Comparison of ENCODE assay signal across 8 cellular contexts in the genomic region with DNA sequence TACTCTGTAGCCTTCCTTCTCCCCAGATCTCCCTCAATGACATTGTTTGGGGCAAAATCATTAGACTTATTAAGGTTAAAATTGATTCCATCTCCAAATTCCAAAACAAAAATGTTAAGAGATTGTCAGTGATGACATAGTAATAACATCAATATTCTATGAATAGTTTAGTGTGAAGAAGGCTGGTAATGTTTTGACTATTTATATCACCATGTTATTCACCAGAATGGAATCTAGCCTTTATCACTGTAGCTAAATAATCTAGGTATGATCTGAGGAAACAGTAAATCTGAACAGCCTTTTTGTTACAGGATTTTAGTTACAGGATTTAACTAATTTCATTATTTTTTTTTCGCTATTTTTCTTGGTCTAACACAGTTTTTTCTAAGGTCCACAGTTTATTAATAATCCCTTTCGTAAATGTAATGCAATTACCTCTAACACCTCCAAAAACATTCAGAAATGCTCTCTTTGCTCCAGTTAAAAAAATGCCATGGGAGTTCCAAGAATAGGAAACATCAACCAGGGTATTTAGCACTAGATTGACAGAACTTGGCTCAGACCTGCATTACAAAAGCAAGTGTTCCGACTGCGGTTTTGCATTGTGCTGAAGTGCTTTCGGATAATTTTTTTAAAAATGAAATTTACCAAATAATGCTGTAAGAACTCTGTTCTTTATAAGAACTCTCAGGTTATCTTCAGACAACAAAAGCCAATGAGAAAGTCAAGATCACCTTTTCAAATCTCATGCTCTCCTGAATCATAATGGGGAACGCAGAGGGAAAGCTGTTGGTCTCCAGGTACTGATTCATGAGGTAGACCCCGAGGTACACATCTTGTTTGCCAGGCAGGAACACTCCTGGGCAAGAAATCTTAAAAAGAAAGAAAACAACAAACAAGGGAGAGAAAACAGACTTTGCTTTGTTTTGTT. TPM values are rescaled to one million over a fixed set of nuclear protein-coding genes. Genes with fewer than 3 reads are reported as not detected.
DNase-seq lines count a peak whose midpoint lies in the region; ATAC-seq and TF ChIP-seq lines count a peak whose summit lies in the region.

No MANE protein-coding gene starts in this region.

- no peaks in the 10 kb centered on the region for H3K27me3 ChIP-seq in brain microvascular endothelial cell (replicated peaks)

- DNase-seq in GM12864 (ENCODE audit: low read depth) (no peak), brain microvascular endothelial cell (no peak), iPS-NIHi7 (ENCODE audit: extremely low spot score) (no peak), NCI-H526 treated with DMSO at 0.1 percent for 48 hours (lab: John Stamatoyannopoulos, UW) (no peak), sciatic nerve (ENCODE audit: low spot score) (no peak)
- no peak for DNase-seq in Jurkat, Clone E6-1 (ENCODE audit: low read depth, low spot score)

- ATAC-seq in HG03108 (IDR thresholded peaks at IDR 0.05; ENCODE audit: unreplicated experiment) = no peak
- no peak for ATAC-seq in sciatic nerve

- 48 to 50% methylated on average over 3 to 6 of the region's 7 CpGs for WGBS in mesodermal cell (ENCODE audit: insufficient coverage in 2 of 2), 2 experiments

- H3K36me3 ChIP-seq in brain microvascular endothelial cell (replicated peaks) (no peaks in the 10 kb centered on the region), mesodermal cell (ENCODE audit: control insufficient read depth, insufficient read depth, low read length) (no peaks in the 10 kb centered on the region)

- in situ Hi-C loops in brain microvascular endothelial cell (cut with HindIII; ENCODE audit: low pct_ligation_motif_present, low sequenced_read_pairs) = no loop called here

- intact Hi-C loops in sciatic nerve (cut with DNase I) = no loop called here

- TF ChIP-seq CTCF in GM12864 (IDR thresholded peaks at IDR 0.05; ENCODE audit: low read depth, low read length, missing control alignments) (no peak), brain microvascular endothelial cell (IDR thresholded peaks at IDR 0.05; ENCODE audit: low read depth, low read length, missing control alignments) (no peak)

- peak overlapping the region; percentile 19 for H3K27ac ChIP-seq in brain microvascular endothelial cell
- peak overlapping the region; percentile 29 for H3K27ac ChIP-seq in mesodermal cell (ENCODE audit: low read depth, low read length, severe bottlenecking)

- H3K4me1 ChIP-seq in mesodermal cell (ENCODE audit: control insufficient read depth, insufficient read depth, low read length, poor library complexity, severe bottlenecking) = peaks cover 24% of the 10 kb centered on the region

- no peaks in the 10 kb centered on the region for H3K9me3 ChIP-seq in mesodermal cell (ENCODE audit: control insufficient read depth, low read length)

- H3K4me3 ChIP-seq in GM12864 (ENCODE audit: low read depth, low read length) = peak overlapping the region; percentile 82
- peak overlapping the region; percentile 54 for H3K4me3 ChIP-seq in Jurkat, Clone E6-1 (ENCODE audit: low read length)
- H3K4me3 ChIP-seq in brain microvascular endothelial cell (ENCODE audit: low read depth, low read length) = peak overlapping the region; percentile 81
- H3K4me3 ChIP-seq in mesodermal cell (ENCODE audit: extremely low read depth, insufficient read depth, low read length, poor library complexity, severe bottlenecking) = peak overlapping the region; percentile 70

RNA-seq across cellular contexts. Expression of gene PLPP6, which starts 0.7 kb away (rescaled TPM):
- 4.7 TPM for polyA plus RNA-seq in Jurkat, Clone E6-1 (2012; ENCODE audit: insufficient read depth, insufficient read length)
- 7.0 TPM for polyA plus RNA-seq in mesodermal cell (2013, experiment 1 of 2)
- polyA plus RNA-seq in mesodermal cell (2013, experiment 2 of 2) = 8.8 TPM
- 4.4 TPM for total RNA-seq in sciatic nerve

RNA-seq across cellular contexts. Expression of gene SPATA6L, which starts 4.8 kb away (rescaled TPM):
- 2.0 TPM for polyA plus RNA-seq in Jurkat, Clone E6-1 (2012; ENCODE audit: insufficient read depth, insufficient read length)
- polyA plus RNA-seq in mesodermal cell (2013, experiment 1 of 2) = 0.29 TPM
- polyA plus RNA-seq in mesodermal cell (2013, experiment 2 of 2) = 0.46 TPM
- 4.3 TPM for total RNA-seq in sciatic nerve

RNA-seq across cellular contexts. Expression of gene CDC37L1, which starts 17.9 kb away (rescaled TPM):
- polyA plus RNA-seq in Jurkat, Clone E6-1 (2012; ENCODE audit: insufficient read depth, insufficient read length) = 10.7 TPM
- 10.5 TPM for polyA plus RNA-seq in mesodermal cell (2013, experiment 1 of 2)
- 9.0 TPM for polyA plus RNA-seq in mesodermal cell (2013, experiment 2 of 2)
- 14.9 TPM for total RNA-seq in sciatic nerve
